Comparison of ENCODE assay signal across 13 cellular contexts in genomic region chr3:50599115-50599715, GRCh38. TPM values are rescaled to one million over a fixed set of nuclear protein-coding genes. Genes with fewer than 3 reads are reported as not detected.
DNase-seq lines count a peak whose midpoint lies in the region; ATAC-seq and TF ChIP-seq lines count a peak whose summit lies in the region.
"Had no signal": no experiment of that assay in that cellular context is flagged by ENCODE, and none has a peak within 500 bp of the region (broad histone marks: within the 10 kb centered on the region; RNA-seq: fewer than 3 reads in every experiment).

No MANE protein-coding gene starts in this region.

- H2BK15ac ChIP-seq in mesenchymal stem cell (ENCODE audit: low read depth, poor library complexity, severe bottlenecking): peak overlapping the region; percentile 84

- H4K8ac ChIP-seq in mesenchymal stem cell (ENCODE audit: low read length): no peak overlapping the region

- peaks cover 2% of the 10 kb centered on the region for H3K79me1 ChIP-seq in mesenchymal stem cell (replicated peaks; ENCODE audit: low read length, poor library complexity, severe bottlenecking)

- intact Hi-C loops in activated T-helper 2 cell treated with anti-CD3 and anti-CD28 coated beads, Interferon-gamma antibody, Interleukin-2, Interleukin-4, amounts not matched to agents 10 μg/mL and 5 μg/mL and 100 μg/mL, durations not matched to agents 14 hours and 24 hours and 36 hours (cut with micrococcal nuclease): no loop called here
- intact Hi-C loops in tibial artery (cut with DNase I; ENCODE audit: low total_unique reads): no loop called here

- H3K9ac ChIP-seq in mesenchymal stem cell (ENCODE audit: low read length): no peak overlapping the region

- peak overlapping the region; percentile 90 for H2AK5ac ChIP-seq in mesenchymal stem cell (ENCODE audit: low read length, severe bottlenecking)

- no peak overlapping the region for H3K4me3 ChIP-seq in mesenchymal stem cell (ENCODE audit: insufficient read depth in 1 of 2, low read depth in 1 of 2, low read length in 2 of 2)
- no peak overlapping the region for H3K4me3 ChIP-seq in tibial artery
- H3K4me3 ChIP-seq: mucosa of descending colon had no signal

- H3K4me1 ChIP-seq in mesenchymal stem cell (ENCODE audit: control insufficient read depth, insufficient read depth, low read depth, low read length) (peaks cover 34% of the 10 kb centered on the region), tibial artery (peaks cover 9 to 52% (median 32%) of the 10 kb centered on the region in 4 donors)

- H3K4me3 Mint-ChIP-seq in activated T-helper 2 cell treated with anti-CD3 and anti-CD28 coated beads, Interferon-gamma antibody, Interleukin-2, Interleukin-4, amounts not matched to agents 10 μg/mL and 5 μg/mL and 100 μg/mL, durations not matched to agents 14 hours and 24 hours and 36 hours (ENCODE audit: low read depth): peak overlapping the region; percentile 34

- H3K9me3 ChIP-seq in mesenchymal stem cell (ENCODE audit: control insufficient read depth, low read length) (no peaks in the 10 kb centered on the region), tibial artery (no peaks in the 10 kb centered on the region)
- H3K9me3 ChIP-seq: mucosa of descending colon had no signal

- H3K23ac ChIP-seq in mesenchymal stem cell (ENCODE audit: low read length in 2 of 2): no peak overlapping the region

- ATAC-seq in activated naive CD4-positive, alpha-beta T cell treated with anti-CD3 and anti-CD28 coated beads, Interleukin-2, amount 50 U/mL, for 72 hours: no peak
- ATAC-seq: mucosa of descending colon had no signal

- H3K18ac ChIP-seq in mesenchymal stem cell (ENCODE audit: low read depth in 1 of 2, low read length in 2 of 2): no peak overlapping the region

- H3K36me3 Mint-ChIP-seq in activated naive CD4-positive, alpha-beta T cell treated with anti-CD3 and anti-CD28 coated beads, Interleukin-2, amount 50 U/mL, for 72 hours: peaks cover 25 to 40% of the 10 kb centered on the region in 2 donors
- H3K36me3 Mint-ChIP-seq in activated T-helper 2 cell treated with anti-CD3 and anti-CD28 coated beads, Interferon-gamma antibody, Interleukin-2, Interleukin-4, amounts not matched to agents 10 μg/mL and 5 μg/mL and 100 μg/mL, durations not matched to agents 14 hours and 24 hours and 36 hours (ENCODE audit: low read depth): peaks cover 61% of the 10 kb centered on the region

- DNase-seq in activated naive CD4-positive, alpha-beta T cell treated with anti-CD3 and anti-CD28 coated beads, Interleukin-2, amount 50 U/mL, for 72 hours (ENCODE audit: low spot score in 2 of 2): no peak
- no peak for DNase-seq in activated naive CD4-positive, alpha-beta T cell treated with Interleukin-2 at 50 U/mL for 16 hours
- no peak for DNase-seq in activated T-helper 2 cell treated with anti-CD3 and anti-CD28 coated beads, Interferon-gamma antibody, Interleukin-2, Interleukin-4, amounts not matched to agents 10 μg/mL and 5 μg/mL and 100 μg/mL, durations not matched to agents 14 hours and 24 hours and 36 hours (ENCODE audit: low spot score)
- DNase-seq in mesenchymal stem cell: no peak
- no peak for DNase-seq in tibial artery
- no peak for DNase-seq in AG20443 (ENCODE audit: low spot score)
- no peak for DNase-seq in SIG-M5 treated with dmso at 0.1 percent for 504 hours (lab: John Stamatoyannopoulos, UW; ENCODE audit: unreplicated experiment)
- no peak for DNase-seq in NCI-H748 treated with DMSO at 0.1 percent for 48 hours (lab: John Stamatoyannopoulos, UW)
- DNase-seq: EL, H7, NCI-H2171, T1000 had no signal

- no peak for TF ChIP-seq CTCF in tibial artery (IDR thresholded peaks at IDR 0.05)

- H3K4me2 ChIP-seq in mesenchymal stem cell (ENCODE audit: low read length, poor library complexity, severe bottlenecking): no peak overlapping the region

- H3K27ac Mint-ChIP-seq in activated naive CD4-positive, alpha-beta T cell treated with anti-CD3 and anti-CD28 coated beads, Interleukin-2, amount 50 U/mL, for 72 hours: peak overlapping the region; percentile 97 to 98
- H3K27ac Mint-ChIP-seq in activated T-helper 2 cell treated with anti-CD3 and anti-CD28 coated beads, Interferon-gamma antibody, Interleukin-2, Interleukin-4, amounts not matched to agents 10 μg/mL and 5 μg/mL and 100 μg/mL, durations not matched to agents 14 hours and 24 hours and 36 hours: peak overlapping the region; percentile 100

- peak overlapping the region; percentile 72 to 88 for H2BK12ac ChIP-seq in mesenchymal stem cell (ENCODE audit: low read length in 2 of 2)

- H4K91ac ChIP-seq in mesenchymal stem cell (ENCODE audit: low read length): peak overlapping the region; percentile 45

- WGBS in mesenchymal stem cell: 86% methylated on average over 4 of the region's 6 CpGs

- no peak overlapping the region for H3K14ac ChIP-seq in mesenchymal stem cell (ENCODE audit: low read length in 2 of 2)

- H3K27me3 ChIP-seq in mesenchymal stem cell (ENCODE audit: control insufficient read depth in 1 of 2, insufficient read depth in 1 of 2, low read length in 2 of 2) (no peaks in the 10 kb centered on the region), tibial artery (no peaks in the 10 kb centered on the region)

- peak overlapping the region in 1 of 2 experiments; percentile 37 for H3K4ac ChIP-seq in mesenchymal stem cell (ENCODE audit: low read depth in 1 of 2, low read length in 2 of 2)

- H3K27me3 Mint-ChIP-seq in activated T-helper 2 cell treated with anti-CD3 and anti-CD28 coated beads, Interferon-gamma antibody, Interleukin-2, Interleukin-4, amounts not matched to agents 10 μg/mL and 5 μg/mL and 100 μg/mL, durations not matched to agents 14 hours and 24 hours and 36 hours (ENCODE audit: low read depth): no peaks in the 10 kb centered on the region

- H3K36me3 ChIP-seq in mesenchymal stem cell (ENCODE audit: control insufficient read depth in 1 of 2, insufficient read depth in 2 of 2, low read depth in 1 of 2, low read length in 2 of 2) (peaks cover 0 to 2% of the 10 kb centered on the region in 2 experiments), tibial artery (peaks cover 0 to 2% (median 0%) of the 10 kb centered on the region in 3 donors)

- H3K4me1 Mint-ChIP-seq in activated T-helper 2 cell treated with anti-CD3 and anti-CD28 coated beads, Interferon-gamma antibody, Interleukin-2, Interleukin-4, amounts not matched to agents 10 μg/mL and 5 μg/mL and 100 μg/mL, durations not matched to agents 14 hours and 24 hours and 36 hours (ENCODE audit: low read depth): peaks cover 81% of the 10 kb centered on the region

- no peak overlapping the region for H2BK120ac ChIP-seq in mesenchymal stem cell (ENCODE audit: low read depth, low read length)

- H3K27ac ChIP-seq in mesenchymal stem cell (ENCODE audit: low read length, poor library complexity, severe bottlenecking): no peak overlapping the region
- H3K27ac ChIP-seq in tibial artery: peak overlapping the region; percentile 84 to 96

- no peaks in the 10 kb centered on the region for H3K9me3 Mint-ChIP-seq in activated naive CD4-positive, alpha-beta T cell treated with anti-CD3 and anti-CD28 coated beads, Interleukin-2, amount 50 U/mL, for 72 hours
- H3K9me3 Mint-ChIP-seq in activated T-helper 2 cell treated with anti-CD3 and anti-CD28 coated beads, Interferon-gamma antibody, Interleukin-2, Interleukin-4, amounts not matched to agents 10 μg/mL and 5 μg/mL and 100 μg/mL, durations not matched to agents 14 hours and 24 hours and 36 hours: no peaks in the 10 kb centered on the region

- H2BK5ac ChIP-seq in mesenchymal stem cell (ENCODE audit: low read depth, low read length, poor library complexity, severe bottlenecking): no peak overlapping the region

- H2AFZ ChIP-seq in mesenchymal stem cell (ENCODE audit: low read depth, low read length): no peak overlapping the region

RNA-seq across cellular contexts. Expression of gene CISH, which starts 12.4 kb away (rescaled TPM):
- total RNA-seq in activated naive CD4-positive, alpha-beta T cell treated with anti-CD3 and anti-CD28 coated beads, Interleukin-2, amount 50 U/mL, for 72 hours: 100 to 1,000 TPM; 222 to 258 TPM
- 351 and 355 TPM in 2 replicates for total RNA-seq in activated T-helper 2 cell treated with anti-CD3 and anti-CD28 coated beads, Interferon-gamma antibody, Interleukin-2, Interleukin-4, amounts not matched to agents 10 μg/mL and 5 μg/mL and 100 μg/mL, durations not matched to agents 14 hours and 24 hours and 36 hours
- 2.9 TPM for polyA plus RNA-seq in mesenchymal stem cell (2013, experiment 1 of 2)
- 2.9 TPM for polyA plus RNA-seq in mesenchymal stem cell (2013, experiment 2 of 2)

RNA-seq across cellular contexts. Expression of gene MAPKAPK3, which starts 17.7 kb away (rescaled TPM):
- total RNA-seq in activated naive CD4-positive, alpha-beta T cell treated with anti-CD3 and anti-CD28 coated beads, Interleukin-2, amount 50 U/mL, for 72 hours: 100 to 1,000 TPM in 1 of 2 donors, 10 to 100 TPM in 1; 94.3 to 153 TPM
- 178 and 190 TPM in 2 replicates for total RNA-seq in activated T-helper 2 cell treated with anti-CD3 and anti-CD28 coated beads, Interferon-gamma antibody, Interleukin-2, Interleukin-4, amounts not matched to agents 10 μg/mL and 5 μg/mL and 100 μg/mL, durations not matched to agents 14 hours and 24 hours and 36 hours
- 28.7 TPM for polyA plus RNA-seq in mesenchymal stem cell (2013, experiment 1 of 2)
- polyA plus RNA-seq in mesenchymal stem cell (2013, experiment 2 of 2): 28.9 TPM

RNA-seq across cellular contexts. Expression of gene HEMK1, which starts 29.9 kb away (rescaled TPM):
- 10 to 100 TPM; 69.7 to 74.6 TPM for total RNA-seq in activated naive CD4-positive, alpha-beta T cell treated with anti-CD3 and anti-CD28 coated beads, Interleukin-2, amount 50 U/mL, for 72 hours
- total RNA-seq in activated T-helper 2 cell treated with anti-CD3 and anti-CD28 coated beads, Interferon-gamma antibody, Interleukin-2, Interleukin-4, amounts not matched to agents 10 μg/mL and 5 μg/mL and 100 μg/mL, durations not matched to agents 14 hours and 24 hours and 36 hours: 61.7 and 68.7 TPM in 2 replicates
- 13.9 TPM for polyA plus RNA-seq in mesenchymal stem cell (2013, experiment 1 of 2)
- polyA plus RNA-seq in mesenchymal stem cell (2013, experiment 2 of 2): 15.8 TPM

RNA-seq across cellular contexts. Expression of gene C3orf18, which starts 31.7 kb away (rescaled TPM):
- total RNA-seq in activated naive CD4-positive, alpha-beta T cell treated with anti-CD3 and anti-CD28 coated beads, Interleukin-2, amount 50 U/mL, for 72 hours: 10 to 100 TPM; 21.4 to 42.4 TPM
- 35.2 and 37.2 TPM in 2 replicates for total RNA-seq in activated T-helper 2 cell treated with anti-CD3 and anti-CD28 coated beads, Interferon-gamma antibody, Interleukin-2, Interleukin-4, amounts not matched to agents 10 μg/mL and 5 μg/mL and 100 μg/mL, durations not matched to agents 14 hours and 24 hours and 36 hours
- polyA plus RNA-seq in mesenchymal stem cell (2013, experiment 1 of 2): 5.1 TPM
- polyA plus RNA-seq in mesenchymal stem cell (2013, experiment 2 of 2): 5.3 TPM
